ENCODE assay signal across 1 cellular context in the genomic region with DNA sequence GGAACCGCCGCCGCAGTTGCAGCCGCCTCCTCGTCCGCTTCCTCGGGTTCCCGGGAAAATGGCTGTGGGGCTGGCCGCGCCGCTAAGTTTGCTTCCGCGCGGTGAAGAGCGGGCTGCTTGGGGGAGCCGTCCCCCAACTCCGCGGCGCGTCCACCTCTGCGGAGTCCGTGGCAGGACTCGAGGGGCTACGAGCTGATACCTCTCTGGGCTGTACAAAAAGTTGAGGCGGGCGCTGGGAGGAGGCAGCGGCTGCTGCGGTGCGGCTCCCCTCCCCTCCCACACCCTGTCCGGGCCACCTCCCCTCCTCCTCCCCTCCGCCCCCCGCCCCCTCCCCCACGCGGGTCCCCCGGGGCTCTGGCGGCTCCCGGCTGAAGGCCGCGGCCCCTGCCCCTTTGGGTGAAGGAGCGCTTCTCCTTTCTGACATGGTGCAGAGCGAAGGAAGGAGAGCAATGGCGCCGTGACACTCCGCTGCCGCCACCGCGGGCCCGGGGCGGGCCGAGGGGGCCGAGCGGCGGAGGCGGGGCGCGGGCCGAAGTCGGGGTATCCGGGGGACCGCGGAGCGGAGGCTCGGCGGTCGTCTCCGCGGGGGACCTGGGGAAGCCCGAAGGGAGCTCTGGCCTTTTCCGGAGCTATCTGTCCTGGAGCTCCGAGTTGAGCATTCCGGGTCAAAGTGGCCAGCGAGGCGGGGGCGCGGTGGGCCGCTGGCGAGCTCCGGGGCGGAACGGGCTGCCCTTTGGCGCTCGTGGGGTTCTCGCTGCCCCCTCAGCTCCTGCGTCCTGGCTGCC.
A peak's percentile ranks its signal among the peaks of the same experiment; 100 is the strongest.
TF ChIP-seq lines count a peak whose summit lies in the region.

No MANE protein-coding gene starts in this region.

TF ChIP-seq in HepG2, 621 proteins besides CTCF, POLR2A, EP300 and RAD21 (continued from another document and continues in another):
- TF ChIP-seq SRSF1 (optimal IDR thresholded peaks at IDR 0.05; ENCODE audit: low read depth, low read length) (no peak), TCF12 (IDR thresholded peaks at IDR 0.05) (no peak), TCF12 (CRISPR knock-in tag; IDR thresholded peaks at IDR 0.05) (0 out of 2 replicates have a peak, but pooled peaks have one; percentile 77), ZNF790 (CRISPR knock-in tag; IDR thresholded peaks at IDR 0.05; ENCODE audit: borderline replicate concordance) (0 out of 2 replicates have a peak, but pooled peaks have one; percentile 19), ZNF569 (CRISPR knock-in tag; IDR thresholded peaks at IDR 0.05; ENCODE audit: borderline replicate concordance) (no peak), SALL1 (CRISPR knock-in tag; IDR thresholded peaks at IDR 0.05) (0 out of 2 replicates have a peak, but pooled peaks have one; percentile 19), TAF1 (CRISPR knock-in tag; IDR thresholded peaks at IDR 0.05) (peak; percentile 25), ATRX (CRISPR knock-in tag; IDR thresholded peaks at IDR 0.05; ENCODE audit: borderline replicate concordance) (no peak), SALL2 (CRISPR knock-in tag; IDR thresholded peaks at IDR 0.05) (0 out of 2 replicates have a peak, but pooled peaks have one; percentile 38), ZNF616 (CRISPR knock-in tag; IDR thresholded peaks at IDR 0.05; ENCODE audit: low read depth) (no peak), ZNF317 (CRISPR knock-in tag; IDR thresholded peaks at IDR 0.05) (0 out of 2 replicates have a peak, but pooled peaks have one; percentile 44), FOXP1 (IDR thresholded peaks at IDR 0.05) (no peak), FOXP1 (CRISPR knock-in tag; IDR thresholded peaks at IDR 0.05) (no peak), KLF16 (CRISPR knock-in tag; IDR thresholded peaks at IDR 0.05) (no peak), RFXAP (CRISPR knock-in tag; IDR thresholded peaks at IDR 0.05; ENCODE audit: borderline replicate concordance) (no peak), BRD4 (CRISPR knock-in tag; IDR thresholded peaks at IDR 0.05) (peak; percentile 65), ZNF607 (CRISPR knock-in tag; IDR thresholded peaks at IDR 0.05; ENCODE audit: borderline replicate concordance) (0 out of 2 replicates have a peak, but pooled peaks have one; percentile 40), RBM39 (IDR thresholded peaks at IDR 0.05; ENCODE audit: low read depth, low read length, poor library complexity, severe bottlenecking) (peak; percentile 13), KLF9 (CRISPR knock-in tag; IDR thresholded peaks at IDR 0.05; ENCODE audit: low read depth) (no peak), NFKB2 (CRISPR knock-in tag; IDR thresholded peaks at IDR 0.05; ENCODE audit: borderline replicate concordance) (peak; percentile 47; the same call in 1 of the 2 replicates), FOXO1 (CRISPR knock-in tag; IDR thresholded peaks at IDR 0.05) (no peak), TGIF2 (CRISPR knock-in tag; IDR thresholded peaks at IDR 0.05) (no peak), CBFB (CRISPR knock-in tag; IDR thresholded peaks at IDR 0.05) (no peak), MED13 (CRISPR knock-in tag; IDR thresholded peaks at IDR 0.05) (peak; percentile 56), NFYB (CRISPR knock-in tag; IDR thresholded peaks at IDR 0.05) (no peak), SPEN (CRISPR knock-in tag; IDR thresholded peaks at IDR 0.05; ENCODE audit: low read depth) (no peak), U2AF2 (IDR thresholded peaks at IDR 0.05; ENCODE audit: low read depth, low read length) (no peak), ZNF572 (CRISPR knock-in tag; IDR thresholded peaks at IDR 0.05) (no peak), MXI1 (IDR thresholded peaks at IDR 0.05; ENCODE audit: borderline replicate concordance, low read depth, low read length) (0 out of 3 replicates have a peak, but pooled peaks have one; percentile 3), SMYD3 (CRISPR knock-in tag; IDR thresholded peaks at IDR 0.05) (no peak), ZFY (CRISPR knock-in tag; IDR thresholded peaks at IDR 0.05) (0 out of 2 replicates have a peak, but pooled peaks have one; percentile 32), GABPB1 (CRISPR knock-in tag; IDR thresholded peaks at IDR 0.05) (0 out of 2 replicates have a peak, but pooled peaks have one; percentile 41), JDP2 (CRISPR knock-in tag; IDR thresholded peaks at IDR 0.05; ENCODE audit: borderline replicate concordance) (no peak), DNMT3B (CRISPR knock-in tag; conservative IDR thresholded peaks at IDR 0.05) (no peak), PAWR (CRISPR knock-in tag; IDR thresholded peaks at IDR 0.05; ENCODE audit: borderline replicate concordance) (no peak), ZNF713 (CRISPR knock-in tag; IDR thresholded peaks at IDR 0.05) (no peak), DPF2 (CRISPR knock-in tag; IDR thresholded peaks at IDR 0.05; ENCODE audit: borderline replicate concordance, low read depth) (no peak), ZNF160 (CRISPR knock-in tag; IDR thresholded peaks at IDR 0.05) (0 out of 2 replicates have a peak, but pooled peaks have one; percentile 30), IKZF4 (CRISPR knock-in tag; IDR thresholded peaks at IDR 0.05; ENCODE audit: borderline replicate concordance, low read depth, not compliant biosample characterization) (no peak), ZNF841 (CRISPR knock-in tag; IDR thresholded peaks at IDR 0.05; ENCODE audit: borderline replicate concordance) (no peak), AGO1 (IDR thresholded peaks at IDR 0.05; ENCODE audit: low read depth, low read length, poor library complexity, severe bottlenecking) (peak; percentile 88), JUN (CRISPR knock-in tag; IDR thresholded peaks at IDR 0.05) (no peak), RBFOX2 (IDR thresholded peaks at IDR 0.05; ENCODE audit: low read depth, low read length) (peak; percentile 75), KAT7 (CRISPR knock-in tag; IDR thresholded peaks at IDR 0.05; ENCODE audit: borderline replicate concordance) (0 out of 2 replicates have a peak, but pooled peaks have one; percentile 47), ZNF724P (CRISPR knock-in tag; IDR thresholded peaks at IDR 0.05; ENCODE audit: borderline replicate concordance) (0 out of 2 replicates have a peak, but pooled peaks have one; percentile 26)
- TF ChIP-seq, protein P1, sequence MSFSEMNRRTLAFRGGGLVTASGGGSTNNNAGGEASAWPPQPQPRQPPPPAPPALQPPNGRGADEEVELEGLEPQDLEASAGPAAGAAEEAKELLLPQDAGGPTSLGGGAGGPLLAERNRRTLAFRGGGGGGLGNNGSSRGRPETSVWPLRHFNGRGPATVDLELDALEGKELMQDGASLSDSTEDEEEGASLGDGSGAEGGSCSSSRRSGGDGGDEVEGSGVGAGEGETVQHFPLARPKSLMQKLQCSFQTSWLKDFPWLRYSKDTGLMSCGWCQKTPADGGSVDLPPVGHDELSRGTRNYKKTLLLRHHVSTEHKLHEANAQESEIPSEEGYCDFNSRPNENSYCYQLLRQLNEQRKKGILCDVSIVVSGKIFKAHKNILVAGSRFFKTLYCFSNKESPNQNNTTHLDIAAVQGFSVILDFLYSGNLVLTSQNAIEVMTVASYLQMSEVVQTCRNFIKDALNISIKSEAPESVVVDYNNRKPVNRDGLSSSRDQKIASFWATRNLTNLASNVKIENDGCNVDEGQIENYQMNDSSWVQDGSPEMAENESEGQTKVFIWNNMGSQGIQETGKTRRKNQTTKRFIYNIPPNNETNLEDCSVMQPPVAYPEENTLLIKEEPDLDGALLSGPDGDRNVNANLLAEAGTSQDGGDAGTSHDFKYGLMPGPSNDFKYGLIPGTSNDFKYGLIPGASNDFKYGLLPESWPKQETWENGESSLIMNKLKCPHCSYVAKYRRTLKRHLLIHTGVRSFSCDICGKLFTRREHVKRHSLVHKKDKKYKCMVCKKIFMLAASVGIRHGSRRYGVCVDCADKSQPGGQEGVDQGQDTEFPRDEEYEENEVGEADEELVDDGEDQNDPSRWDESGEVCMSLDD (CRISPR knock-in tag; IDR thresholded peaks at IDR 0.05; ENCODE audit: borderline replicate concordance), result peak; percentile 67; the same call in 1 of the 2 replicates
- TF ChIP-seq, protein P2, sequence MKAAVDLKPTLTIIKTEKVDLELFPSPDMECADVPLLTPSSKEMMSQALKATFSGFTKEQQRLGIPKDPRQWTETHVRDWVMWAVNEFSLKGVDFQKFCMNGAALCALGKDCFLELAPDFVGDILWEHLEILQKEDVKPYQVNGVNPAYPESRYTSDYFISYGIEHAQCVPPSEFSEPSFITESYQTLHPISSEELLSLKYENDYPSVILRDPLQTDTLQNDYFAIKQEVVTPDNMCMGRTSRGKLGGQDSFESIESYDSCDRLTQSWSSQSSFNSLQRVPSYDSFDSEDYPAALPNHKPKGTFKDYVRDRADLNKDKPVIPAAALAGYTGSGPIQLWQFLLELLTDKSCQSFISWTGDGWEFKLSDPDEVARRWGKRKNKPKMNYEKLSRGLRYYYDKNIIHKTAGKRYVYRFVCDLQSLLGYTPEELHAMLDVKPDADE (CRISPR knock-in tag; IDR thresholded peaks at IDR 0.05), result no peak
- TF ChIP-seq, protein P3, sequence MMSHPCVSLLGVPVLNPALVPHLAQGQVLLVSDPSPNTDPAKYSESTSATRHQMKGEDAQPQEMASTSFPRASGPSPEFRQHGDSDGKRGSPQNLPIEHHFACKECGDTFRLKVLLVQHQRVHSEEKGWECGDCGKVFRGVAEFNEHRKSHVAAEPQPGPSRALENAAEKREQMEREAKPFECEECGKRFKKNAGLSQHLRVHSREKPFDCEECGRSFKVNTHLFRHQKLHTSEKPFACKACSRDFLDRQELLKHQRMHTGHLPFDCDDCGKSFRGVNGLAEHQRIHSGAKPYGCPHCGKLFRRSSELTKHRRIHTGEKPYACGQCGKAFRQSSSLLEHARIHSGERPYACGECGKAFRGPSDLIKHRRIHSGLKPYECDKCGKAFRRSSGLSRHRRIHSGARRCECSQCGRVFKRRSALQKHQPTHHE (CRISPR knock-in tag; IDR thresholded peaks at IDR 0.05; ENCODE audit: borderline replicate concordance), result no peak
- TF ChIP-seq, protein P4, sequence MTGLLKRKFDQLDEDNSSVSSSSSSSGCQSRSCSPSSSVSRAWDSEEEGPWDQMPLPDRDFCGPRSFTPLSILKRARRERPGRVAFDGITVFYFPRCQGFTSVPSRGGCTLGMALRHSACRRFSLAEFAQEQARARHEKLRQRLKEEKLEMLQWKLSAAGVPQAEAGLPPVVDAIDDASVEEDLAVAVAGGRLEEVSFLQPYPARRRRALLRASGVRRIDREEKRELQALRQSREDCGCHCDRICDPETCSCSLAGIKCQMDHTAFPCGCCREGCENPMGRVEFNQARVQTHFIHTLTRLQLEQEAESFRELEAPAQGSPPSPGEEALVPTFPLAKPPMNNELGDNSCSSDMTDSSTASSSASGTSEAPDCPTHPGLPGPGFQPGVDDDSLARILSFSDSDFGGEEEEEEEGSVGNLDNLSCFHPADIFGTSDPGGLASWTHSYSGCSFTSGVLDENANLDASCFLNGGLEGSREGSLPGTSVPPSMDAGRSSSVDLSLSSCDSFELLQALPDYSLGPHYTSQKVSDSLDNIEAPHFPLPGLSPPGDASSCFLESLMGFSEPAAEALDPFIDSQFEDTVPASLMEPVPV (CRISPR knock-in tag; IDR thresholded peaks at IDR 0.05), result peak; percentile 24; the same call in 1 of the 2 replicates
- TF ChIP-seq, protein P5, sequence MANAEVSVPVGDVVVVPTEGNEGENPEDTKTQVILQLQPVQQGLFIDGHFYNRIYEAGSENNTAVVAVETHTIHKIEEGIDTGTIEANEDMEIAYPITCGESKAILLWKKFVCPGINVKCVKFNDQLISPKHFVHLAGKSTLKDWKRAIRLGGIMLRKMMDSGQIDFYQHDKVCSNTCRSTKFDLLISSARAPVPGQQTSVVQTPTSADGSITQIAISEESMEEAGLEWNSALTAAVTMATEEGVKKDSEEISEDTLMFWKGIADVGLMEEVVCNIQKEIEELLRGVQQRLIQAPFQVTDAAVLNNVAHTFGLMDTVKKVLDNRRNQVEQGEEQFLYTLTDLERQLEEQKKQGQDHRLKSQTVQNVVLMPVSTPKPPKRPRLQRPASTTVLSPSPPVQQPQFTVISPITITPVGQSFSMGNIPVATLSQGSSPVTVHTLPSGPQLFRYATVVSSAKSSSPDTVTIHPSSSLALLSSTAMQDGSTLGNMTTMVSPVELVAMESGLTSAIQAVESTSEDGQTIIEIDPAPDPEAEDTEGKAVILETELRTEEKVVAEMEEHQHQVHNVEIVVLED (CRISPR knock-in tag; IDR thresholded peaks at IDR 0.05; ENCODE audit: borderline replicate concordance), result no peak
- TF ChIP-seq, protein P6, sequence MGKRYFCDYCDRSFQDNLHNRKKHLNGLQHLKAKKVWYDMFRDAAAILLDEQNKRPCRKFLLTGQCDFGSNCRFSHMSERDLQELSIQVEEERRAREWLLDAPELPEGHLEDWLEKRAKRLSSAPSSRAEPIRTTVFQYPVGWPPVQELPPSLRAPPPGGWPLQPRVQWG (CRISPR knock-in tag; IDR thresholded peaks at IDR 0.05; ENCODE audit: borderline replicate concordance, low read depth), result no peak
- TF ChIP-seq, protein P7, sequence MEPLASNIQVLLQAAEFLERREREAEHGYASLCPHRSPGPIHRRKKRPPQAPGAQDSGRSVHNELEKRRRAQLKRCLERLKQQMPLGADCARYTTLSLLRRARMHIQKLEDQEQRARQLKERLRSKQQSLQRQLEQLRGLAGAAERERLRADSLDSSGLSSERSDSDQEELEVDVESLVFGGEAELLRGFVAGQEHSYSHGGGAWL (CRISPR knock-in tag; IDR thresholded peaks at IDR 0.05), result peak; percentile 59; the same call in 1 of the 2 replicates
- TF ChIP-seq, protein P8, sequence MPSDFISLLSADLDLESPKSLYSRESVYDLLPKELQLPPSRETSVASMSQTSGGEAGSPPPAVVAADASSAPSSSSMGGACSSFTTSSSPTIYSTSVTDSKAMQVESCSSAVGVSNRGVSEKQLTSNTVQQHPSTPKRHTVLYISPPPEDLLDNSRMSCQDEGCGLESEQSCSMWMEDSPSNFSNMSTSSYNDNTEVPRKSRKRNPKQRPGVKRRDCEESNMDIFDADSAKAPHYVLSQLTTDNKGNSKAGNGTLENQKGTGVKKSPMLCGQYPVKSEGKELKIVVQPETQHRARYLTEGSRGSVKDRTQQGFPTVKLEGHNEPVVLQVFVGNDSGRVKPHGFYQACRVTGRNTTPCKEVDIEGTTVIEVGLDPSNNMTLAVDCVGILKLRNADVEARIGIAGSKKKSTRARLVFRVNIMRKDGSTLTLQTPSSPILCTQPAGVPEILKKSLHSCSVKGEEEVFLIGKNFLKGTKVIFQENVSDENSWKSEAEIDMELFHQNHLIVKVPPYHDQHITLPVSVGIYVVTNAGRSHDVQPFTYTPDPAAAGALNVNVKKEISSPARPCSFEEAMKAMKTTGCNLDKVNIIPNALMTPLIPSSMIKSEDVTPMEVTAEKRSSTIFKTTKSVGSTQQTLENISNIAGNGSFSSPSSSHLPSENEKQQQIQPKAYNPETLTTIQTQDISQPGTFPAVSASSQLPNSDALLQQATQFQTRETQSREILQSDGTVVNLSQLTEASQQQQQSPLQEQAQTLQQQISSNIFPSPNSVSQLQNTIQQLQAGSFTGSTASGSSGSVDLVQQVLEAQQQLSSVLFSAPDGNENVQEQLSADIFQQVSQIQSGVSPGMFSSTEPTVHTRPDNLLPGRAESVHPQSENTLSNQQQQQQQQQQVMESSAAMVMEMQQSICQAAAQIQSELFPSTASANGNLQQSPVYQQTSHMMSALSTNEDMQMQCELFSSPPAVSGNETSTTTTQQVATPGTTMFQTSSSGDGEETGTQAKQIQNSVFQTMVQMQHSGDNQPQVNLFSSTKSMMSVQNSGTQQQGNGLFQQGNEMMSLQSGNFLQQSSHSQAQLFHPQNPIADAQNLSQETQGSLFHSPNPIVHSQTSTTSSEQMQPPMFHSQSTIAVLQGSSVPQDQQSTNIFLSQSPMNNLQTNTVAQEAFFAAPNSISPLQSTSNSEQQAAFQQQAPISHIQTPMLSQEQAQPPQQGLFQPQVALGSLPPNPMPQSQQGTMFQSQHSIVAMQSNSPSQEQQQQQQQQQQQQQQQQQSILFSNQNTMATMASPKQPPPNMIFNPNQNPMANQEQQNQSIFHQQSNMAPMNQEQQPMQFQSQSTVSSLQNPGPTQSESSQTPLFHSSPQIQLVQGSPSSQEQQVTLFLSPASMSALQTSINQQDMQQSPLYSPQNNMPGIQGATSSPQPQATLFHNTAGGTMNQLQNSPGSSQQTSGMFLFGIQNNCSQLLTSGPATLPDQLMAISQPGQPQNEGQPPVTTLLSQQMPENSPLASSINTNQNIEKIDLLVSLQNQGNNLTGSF (CRISPR knock-in tag; IDR thresholded peaks at IDR 0.05), result 0 out of 2 replicates have a peak, but pooled peaks have one; percentile 65
